9 cellular contexts compared by ENCODE assay signal in the genomic region with DNA sequence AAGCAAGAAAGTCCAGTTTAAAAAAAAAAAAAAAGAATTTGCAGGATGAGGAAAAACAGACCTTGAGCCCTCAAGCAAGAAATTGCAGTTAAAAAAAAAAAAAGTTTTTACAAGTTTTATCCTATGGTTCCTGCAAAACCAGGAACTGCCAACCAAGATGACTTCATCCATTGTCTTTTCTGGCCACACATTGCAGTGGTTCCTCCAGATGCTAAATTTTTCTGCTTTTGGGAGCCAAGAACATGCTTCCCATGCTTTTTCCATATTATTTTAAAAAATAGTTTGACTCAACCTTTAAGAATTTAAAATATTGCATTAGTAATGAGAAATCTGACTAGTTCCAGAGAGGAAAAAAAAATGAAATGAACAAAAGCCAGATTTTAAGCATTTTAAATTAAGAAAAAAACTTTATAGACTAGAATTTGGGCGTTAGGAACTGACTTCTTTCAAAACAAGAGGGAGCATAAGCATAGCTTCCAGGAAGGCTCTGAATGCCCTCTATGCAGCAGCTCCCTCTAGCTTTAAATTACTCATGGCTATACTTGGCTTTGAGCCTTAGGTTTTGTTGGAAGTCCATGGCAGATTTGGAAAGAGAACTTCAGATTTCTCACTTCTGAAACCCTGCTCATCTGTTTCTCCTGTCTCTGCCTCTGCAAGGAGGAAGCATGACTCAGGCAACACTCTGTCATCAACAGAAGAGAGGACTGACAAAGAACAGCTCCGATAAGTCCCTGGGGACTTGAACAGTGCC.
DNase-seq lines count a peak whose midpoint lies in the region; ATAC-seq and TF ChIP-seq lines count a peak whose summit lies in the region.
"Had no signal": no experiment of that assay in that cellular context is flagged by ENCODE, and none has a peak within 500 bp of the region (broad histone marks: within the 10 kb centered on the region; RNA-seq: fewer than 3 reads in every experiment).

No MANE protein-coding gene starts in this region.

- H3K27ac Mint-ChIP-seq in T-cell: peak overlapping the region; percentile 76 to 85
- H3K27ac Mint-ChIP-seq in stimulated activated naive B cell treated with anti-CD40 and anti-IgM and Interleukin-4, amounts not matched to agents 10 μg/mL and 1 μg/mL and 100 μg/mL, for 72 hours: no peak overlapping the region

- peaks cover 10% of the 10 kb centered on the region for H3K36me3 Mint-ChIP-seq in T-cell
- H3K36me3 Mint-ChIP-seq in stimulated activated naive B cell treated with anti-CD40 and anti-IgM and Interleukin-4, amounts not matched to agents 10 μg/mL and 1 μg/mL and 100 μg/mL, for 72 hours: peaks cover 0 to 2% of the 10 kb centered on the region in 2 donors

- peak overlapping the region in 2 of 3 donors; percentile 2 to 55 for H3K4me3 Mint-ChIP-seq in T-cell
- peak overlapping the region in 1 of 2 donors; percentile 23 for H3K4me3 Mint-ChIP-seq in stimulated activated naive B cell treated with anti-CD40 and anti-IgM and Interleukin-4, amounts not matched to agents 10 μg/mL and 1 μg/mL and 100 μg/mL, for 72 hours

- intact Hi-C loops in heart left ventricle (cut with DNase I): no loop called here

- peaks cover 10 to 34% (median 29%) of the 10 kb centered on the region in 3 donors for H3K4me1 Mint-ChIP-seq in T-cell
- H3K4me1 Mint-ChIP-seq in stimulated activated naive B cell treated with anti-CD40 and anti-IgM and Interleukin-4, amounts not matched to agents 10 μg/mL and 1 μg/mL and 100 μg/mL, for 72 hours: peaks cover 7 to 10% of the 10 kb centered on the region in 2 donors

- H3K9me3 ChIP-seq in heart left ventricle: peaks cover 0 to 13% (median 0%) of the 10 kb centered on the region in 12 donors
- H3K9me3 ChIP-seq: tibial nerve had no signal

- no peaks in the 10 kb centered on the region for H3K27me3 ChIP-seq in heart left ventricle
- H3K27me3 ChIP-seq: tibial nerve had no signal

- DNase-seq in Daoy (ENCODE audit: low read depth): peak; percentile 43
- DNase-seq in T-cell: no peak
- DNase-seq in heart left ventricle: peak in 2 of 5 donors; percentile 19 to 25
- peak; percentile 3 for DNase-seq in stimulated activated naive B cell treated with anti-CD40 and anti-IgM and Interleukin-4, amounts not matched to agents 10 μg/mL and 1 μg/mL and 100 μg/mL, for 72 hours
- no peak for DNase-seq in HT-29 (ENCODE audit: low spot score)
- DNase-seq in GM19238 (ENCODE audit: insufficient read length, low spot score): no peak

- no peaks in the 10 kb centered on the region for H3K36me3 ChIP-seq in heart left ventricle
- H3K36me3 ChIP-seq: tibial nerve had no signal

- POLR2A ChIA-PET in T-cell (lab: Charles Lee): interaction anchor here in 1 of 2 donors (0.7 kb wide), 1 partner anchor 118 kb away, joined by 3 read pairs; no protein-coding TSS in a partner anchor

- TF ChIP-seq POLR2A in heart left ventricle (IDR thresholded peaks at IDR 0.05): no peak

- H3K4me3 ChIP-seq in heart left ventricle: peak overlapping the region in 1 of 12 donors; percentile 13
- H3K4me3 ChIP-seq: tibial nerve had no signal

- H3K27ac ChIP-seq in heart left ventricle: peak overlapping the region in 9 of 12 donors; percentile 2 to 85 (median 45)

- peak in 4 of 12 donors; percentile 13 to 25 (median 18) for TF ChIP-seq CTCF in heart left ventricle (IDR thresholded peaks at IDR 0.05)

- CTCF ChIA-PET in T-cell (lab: Charles Lee): interaction anchor here in 1 of 2 donors (0.7 to 1.6 kb wide), 2 partner anchors 184 to 185 kb away, joined by 3 to 4 read pairs; no protein-coding TSS in a partner anchor

- peak; percentile 87 for ATAC-seq in HG02610 (IDR thresholded peaks at IDR 0.05; ENCODE audit: unreplicated experiment)
- peak in 3 of 4 experiments; percentile 52 to 69 (median 67) for ATAC-seq in T-cell (replicated peaks in 1 of 4)
- ATAC-seq in heart left ventricle: peak; percentile 61 to 97 (median 88)
- ATAC-seq in stimulated activated naive B cell treated with anti-CD40 and anti-IgM and Interleukin-4, amounts not matched to agents 10 μg/mL and 1 μg/mL and 100 μg/mL, for 72 hours (replicated peaks): peak; percentile 81 to 84
- ATAC-seq in GM21528 (IDR thresholded peaks at IDR 0.05; ENCODE audit: low FRiP score, unreplicated experiment): no peak

- H3K9me3 Mint-ChIP-seq in T-cell: peaks cover 2 to 17% (median 13%) of the 10 kb centered on the region in 3 donors
- peaks cover 8 to 9% of the 10 kb centered on the region in 2 donors for H3K9me3 Mint-ChIP-seq in stimulated activated naive B cell treated with anti-CD40 and anti-IgM and Interleukin-4, amounts not matched to agents 10 μg/mL and 1 μg/mL and 100 μg/mL, for 72 hours

- 14 to 31% (median 20%) methylated on average over 2 of the region's 2 CpGs for WGBS in heart left ventricle, 4 donors

- H3K27me3 Mint-ChIP-seq in T-cell: peaks cover 13 to 14% of the 10 kb centered on the region in 2 donors
- H3K27me3 Mint-ChIP-seq in stimulated activated naive B cell treated with anti-CD40 and anti-IgM and Interleukin-4, amounts not matched to agents 10 μg/mL and 1 μg/mL and 100 μg/mL, for 72 hours: peaks cover 14 to 15% of the 10 kb centered on the region in 2 donors

- H3K4me1 ChIP-seq in heart left ventricle: peaks cover 0 to 29% (median 7%) of the 10 kb centered on the region in 12 donors

Comparison
In these comparisons a context has a peak if more than half of its experiments do, and no peak if none do; other contexts are left out.
1. DNase-seq: peak in Daoy (single experiment) and stimulated activated naive B cell treated with anti-CD40 and anti-IgM and Interleukin-4, amounts not matched to agents 10 μg/mL and 1 μg/mL and 100 μg/mL, for 72 hours (single experiment); none in T-cell (0 of 34), HT-29 (single experiment) and GM19238 (single experiment).